Comparison of ENCODE assay signal across 8 cellular contexts in genomic region chr17:59165933-59166342, GRCh38. TPM values are rescaled to one million over a fixed set of nuclear protein-coding genes. Genes with fewer than 3 reads are reported as not detected.
DNase-seq lines count a peak whose midpoint lies in the region; ATAC-seq and TF ChIP-seq lines count a peak whose summit lies in the region.

No MANE protein-coding gene starts in this region.

- H3K4me3 ChIP-seq in Panc1 (ENCODE audit: low read depth in 2 of 2, low read length in 2 of 2) (no peak overlapping the region), adrenal gland (no peak overlapping the region)

- CTCF ChIA-PET in Panc1 (lab: Charles Lee), result interaction anchor here (0.6 kb wide), 1 partner anchor 94 kb away, joined by 5 read pairs; no protein-coding TSS in a partner anchor

- peak; percentile 75 for TF ChIP-seq CTCF in Panc1 (IDR thresholded peaks at IDR 0.05)
- TF ChIP-seq CTCF in adrenal gland (IDR thresholded peaks at IDR 0.05), result peak; percentile 32 to 52 (median 38)

- H3K36me3 ChIP-seq in Panc1 (ENCODE audit: control insufficient read depth, insufficient read depth, low read length), result peaks cover 4% of the 10 kb centered on the region
- no peaks in the 10 kb centered on the region for H3K36me3 ChIP-seq in adrenal gland (replicated peaks in 1 of 2)

- H3K27ac ChIP-seq in Panc1 (ENCODE audit: low read length) (no peak overlapping the region; the same call in 1 of the 2 replicates), adrenal gland (no peak overlapping the region)

- no TSS peak for BruUV-seq in Panc1 (replicated peaks; lab: Mats Ljungman, UMichigan)

- DNase-seq in NCI-H1417 (lab: John Stamatoyannopoulos, UW) (peak in 2 of 3 experiments; percentile 4 to 27), NCI-H1417 treated with DMSO at 0.1 percent for 48 hours (lab: John Stamatoyannopoulos, UW) (no peak), Panc1 (ENCODE audit: low read depth, low spot score) (no peak), adrenal gland (peak in 5 of 7 donors; percentile 30 to 53 (median 39)), hypothalamus (lab: John Stamatoyannopoulos, UW) (peak in 44 of 51 donors; percentile 1 to 77 (median 44))
- peak; percentile 8 to 11 for DNase-seq in stimulated activated CD4-positive, alpha-beta T cell treated with anti-CD3 and anti-CD28 coated beads, Interleukin-4, amount 100 ng/mL, for 4 hours
- no peak for DNase-seq in effector CD8-positive, alpha-beta T cell (lab: John Stamatoyannopoulos, UW)

- H3K9me3 ChIP-seq in Panc1 (ENCODE audit: control insufficient read depth, insufficient read depth, low read depth, low read length) (no peaks in the 10 kb centered on the region), adrenal gland (replicated peaks in 1 of 3) (no peaks in the 10 kb centered on the region)

- peaks cover 6% of the 10 kb centered on the region; the same call in 1 of the 2 replicates for H3K4me1 ChIP-seq in Panc1 (ENCODE audit: control insufficient read depth, insufficient read depth, low read length)
- no peaks in the 10 kb centered on the region for H3K4me1 ChIP-seq in adrenal gland (replicated peaks in 1 of 2)

- TF ChIP-seq POLR2A in adrenal gland (IDR thresholded peaks at IDR 0.05), result no peak

- 42 to 71% (median 64%) methylated on average over 2 of the region's 2 CpGs for WGBS in adrenal gland, 4 donors

- POLR2A ChIA-PET in Panc1 (lab: Charles Lee), result no interaction called here

- in situ Hi-C loops in Panc1 (cut with HindIII; ENCODE audit: low pct_unique_long_range_greater_than_20kb, low sequenced_read_pairs), result no loop called here

- ATAC-seq in HG03432 (IDR thresholded peaks at IDR 0.05; ENCODE audit: unreplicated experiment), result peak; percentile 53
- ATAC-seq in Panc1, result peak; percentile 70; the same call in 1 of the 2 replicates

- no peaks in the 10 kb centered on the region for H3K27me3 ChIP-seq in Panc1 (ENCODE audit: control insufficient read depth, insufficient read depth, low read length)
- no peaks in the 10 kb centered on the region for H3K27me3 ChIP-seq in adrenal gland

- intact Hi-C loops in Panc1 (cut with micrococcal nuclease; ENCODE audit: unreplicated experiment), result no loop called here
- intact Hi-C loops in adrenal gland (cut with DNase I), result no loop called here

RNA-seq across cellular contexts. Expression of gene PRR11, which starts 10.4 kb away (rescaled TPM):
- 39.8 TPM for total RNA-seq in Panc1 (2021; ENCODE audit: unreplicated experiment)
- polyA plus RNA-seq in Panc1 (2012; ENCODE audit: insufficient read length), result 12.7 TPM
- total RNA-seq in adrenal gland, result 1 to 10 TPM; 1.2 to 5.7 (median 2.1) TPM
- 1 to 10 TPM in 1 of 3 donors, under 1 TPM in 2; 0.16 to 1.6 (median 0.34) TPM for polyA plus RNA-seq in adrenal gland

RNA-seq across cellular contexts. Expression of gene SKA2, which starts 11.0 kb away (rescaled TPM):
- total RNA-seq in Panc1 (2021; ENCODE audit: unreplicated experiment) (30.3 TPM), adrenal gland (10 to 100 TPM; 11.7 to 33.6 (median 21.6) TPM)
- 9.2 TPM for polyA plus RNA-seq in Panc1 (2012; ENCODE audit: insufficient read length)
- polyA plus RNA-seq in adrenal gland, result 10 to 100 TPM; 27.9 to 45.8 (median 37.4) TPM

RNA-seq across cellular contexts. Expression of gene SMG8, which starts 43.9 kb away (rescaled TPM):
- total RNA-seq in Panc1 (2021; ENCODE audit: unreplicated experiment) (11.9 TPM), adrenal gland (10 to 100 TPM; 13.2 to 18.1 (median 15.5) TPM)
- polyA plus RNA-seq in Panc1 (2012; ENCODE audit: insufficient read length), result 6.6 TPM
- 10 to 100 TPM in 1 of 3 donors, 1 to 10 TPM in 2; 1.9 to 16.3 (median 2.1) TPM for polyA plus RNA-seq in adrenal gland

RNA-seq across cellular contexts. Expression of gene GDPD1, which starts 54.4 kb away (rescaled TPM):
- total RNA-seq in Panc1 (2021; ENCODE audit: unreplicated experiment) (0.26 TPM), adrenal gland (1 to 10 TPM in 7 of 8 donors, under 1 TPM in 1; 0.36 to 6.1 (median 2.9) TPM)
- polyA plus RNA-seq in Panc1 (2012; ENCODE audit: insufficient read length), result 0.97 TPM
- polyA plus RNA-seq in adrenal gland, result 1 to 10 TPM in 1 of 3 donors, under 1 TPM in 2; 0.54 to 1.6 (median 0.64) TPM

RNA-seq across cellular contexts. Expression of gene TRIM37, which starts 59.3 kb away (rescaled TPM):
- 43.3 TPM for total RNA-seq in Panc1 (2021; ENCODE audit: unreplicated experiment)
- polyA plus RNA-seq in Panc1 (2012; ENCODE audit: insufficient read length), result 19.0 TPM
- total RNA-seq in adrenal gland, result 10 to 100 TPM; 18.0 to 37.2 (median 25.0) TPM
- polyA plus RNA-seq in adrenal gland, result 10 to 100 TPM in 1 of 3 donors, 1 to 10 TPM in 2; 6.0 to 31.0 (median 8.4) TPM

Comparison
In these comparisons a context has a peak if more than half of its experiments do, and no peak if none do; other contexts are left out.
1. DNase-seq: peak in NCI-H1417 (2 of 3), adrenal gland (5 of 7), hypothalamus (44 of 51) and stimulated activated CD4-positive, alpha-beta T cell treated with anti-CD3 and anti-CD28 coated beads, Interleukin-4, amount 100 ng/mL, for 4 hours (2 of 2); none in NCI-H1417 treated with DMSO at 0.1 percent for 48 hours (single experiment), Panc1 (single experiment) and effector CD8-positive, alpha-beta T cell (single experiment).